ENCODE assay signal across 18 cellular contexts in genomic region chr7:158401295-158401694, GRCh38.
A peak's percentile ranks its signal among the peaks of the same experiment; 100 is the strongest.
DNase-seq lines count a peak whose midpoint lies in the region; ATAC-seq and TF ChIP-seq lines count a peak whose summit lies in the region.
"Had no signal": no experiment of that assay in that cellular context is flagged by ENCODE, and none has a peak within 500 bp of the region (broad histone marks: within the 10 kb centered on the region; RNA-seq: fewer than 3 reads in every experiment).

No MANE protein-coding gene starts in this region.

- intact Hi-C loops in right lobe of liver (cut with DNase I), result no loop called here

- H2AFZ ChIP-seq in OCI-LY3 (ENCODE audit: low read depth, low read length), result no peak overlapping the region
- H2AFZ ChIP-seq: GM23338 had no signal

- H3K4me2 ChIP-seq in OCI-LY3 (ENCODE audit: low read length), result peak overlapping the region; percentile 64
- H3K4me2 ChIP-seq: A549, GM23338 had no signal

- DNase-seq in activated effector memory CD4-positive, alpha-beta T cell treated with anti-CD3 and anti-CD28 coated beads, Interleukin-2, amount 50 U/mL, for 16 hours, result peak; percentile 13
- DNase-seq in activated effector memory CD4-positive, alpha-beta T cell treated with Interleukin-2 at 50 U/mL for 16 hours, result no peak
- DNase-seq in glutamatergic neuron (no peak), right lobe of liver (no peak), NCI-H2029 treated with DMSO at 0.1 percent for 48 hours (lab: John Stamatoyannopoulos, UW) (no peak), SW 1271 (lab: John Stamatoyannopoulos, UW) (no peak)
- DNase-seq: AML-193; CD4-positive, alpha-beta memory T cell; DMS153; DMS79; GDM1; HCEC 1CT had no signal

- no peak for TF ChIP-seq CTCF in OCI-LY3 (IDR thresholded peaks at IDR 0.05; ENCODE audit: low read depth, low read length)
- TF ChIP-seq CTCF in glutamatergic neuron (IDR thresholded peaks at IDR 0.05; ENCODE audit: partially characterized antibody, unreplicated experiment), result no peak
- TF ChIP-seq CTCF in right lobe of liver (IDR thresholded peaks at IDR 0.05), result no peak

- H3K27ac ChIP-seq in OCI-LY3 (ENCODE audit: low read length) (peak overlapping the region; percentile 61), right lobe of liver (no peak overlapping the region)
- H3K27ac ChIP-seq: 22Rv1, A549, HL-60 had no signal

- WGBS in right lobe of liver (ENCODE audit: insufficient coverage, low coverage, low lambda C conversion rate, missing lambda C conversion rate), result 50% methylated on average over 8 of the region's 8 CpGs

- H3K36me3 Mint-ChIP-seq in glutamatergic neuron (ENCODE audit: unreplicated experiment), result peaks cover 12% of the 10 kb centered on the region
- H3K36me3 Mint-ChIP-seq: CD14-positive monocyte; CD4-positive, alpha-beta memory T cell had no signal

- no peak overlapping the region; the same call in 1 of the 2 replicates for H3K9ac ChIP-seq in OCI-LY3 (ENCODE audit: low read length)

- no peaks in the 10 kb centered on the region for H3K27me3 ChIP-seq in OCI-LY3 (ENCODE audit: low read depth, low read length)
- H3K27me3 ChIP-seq in right lobe of liver, result no peaks in the 10 kb centered on the region

- H3K4me3 ChIP-seq in OCI-LY3 (ENCODE audit: low read length), result peak overlapping the region; percentile 29; the same call in 1 of the 2 replicates
- H3K4me3 ChIP-seq in right lobe of liver, result no peak overlapping the region
- H3K4me3 ChIP-seq: A549, GM23338 had no signal

- H3K79me2 ChIP-seq in OCI-LY3 (ENCODE audit: low read length), result no peaks in the 10 kb centered on the region

- no peaks in the 10 kb centered on the region; the same call in 1 of the 2 replicates for H3K9me3 ChIP-seq in OCI-LY3 (ENCODE audit: insufficient read depth, low read length)
- no peaks in the 10 kb centered on the region for H3K9me3 ChIP-seq in right lobe of liver

- peaks cover 6% of the 10 kb centered on the region for H3K27me3 Mint-ChIP-seq in glutamatergic neuron (ENCODE audit: unreplicated experiment)

- peaks cover 18% of the 10 kb centered on the region for H3K4me1 Mint-ChIP-seq in glutamatergic neuron (ENCODE audit: low read depth, unreplicated experiment)
- H3K4me1 Mint-ChIP-seq: CD14-positive monocyte; CD4-positive, alpha-beta memory T cell had no signal

- peaks cover 37% of the 10 kb centered on the region for H3K4me1 ChIP-seq in OCI-LY3 (ENCODE audit: low read length)
- no peaks in the 10 kb centered on the region for H3K4me1 ChIP-seq in right lobe of liver

- TF ChIP-seq POLR2A in right lobe of liver (IDR thresholded peaks at IDR 0.05), result no peak

- H3K9me3 Mint-ChIP-seq in glutamatergic neuron (ENCODE audit: unreplicated experiment), result peaks cover 6% of the 10 kb centered on the region

- peak overlapping the region; percentile 32 for H3K4me3 Mint-ChIP-seq in glutamatergic neuron (ENCODE audit: unreplicated experiment)
- H3K4me3 Mint-ChIP-seq: CD14-positive monocyte; CD4-positive, alpha-beta memory T cell; GM23338 had no signal

- no peaks in the 10 kb centered on the region for H4K20me1 ChIP-seq in OCI-LY3 (ENCODE audit: insufficient read depth, low read length)

- no peak overlapping the region for H3K27ac Mint-ChIP-seq in glutamatergic neuron (ENCODE audit: unreplicated experiment)
- H3K27ac Mint-ChIP-seq: CD14-positive monocyte; CD4-positive, alpha-beta memory T cell; GM23338 had no signal

- H3K36me3 ChIP-seq in OCI-LY3 (replicated peaks; ENCODE audit: low read depth, low read length) (no peaks in the 10 kb centered on the region), right lobe of liver (no peaks in the 10 kb centered on the region)

- ATAC-seq in right lobe of liver, result no peak
- ATAC-seq: A549, GM23338 had no signal
